25 cellular contexts compared by ENCODE assay signal in genomic region chr6:80489911-80490635, GRCh38.
DNase-seq lines count a peak whose midpoint lies in the region; ATAC-seq, FAIRE-seq and TF ChIP-seq lines count a peak whose summit lies in the region.
"Had no signal": no experiment of that assay in that cellular context is flagged by ENCODE, and none has a peak within 500 bp of the region (broad histone marks: within the 10 kb centered on the region; RNA-seq: fewer than 3 reads in every experiment).

No MANE protein-coding gene starts in this region.

- H3K27me3 Mint-ChIP-seq in activated CD4-positive, alpha-beta T cell treated with anti-CD3 and anti-CD28 coated beads for 36 hours = peaks cover 7% of the 10 kb centered on the region
- no peaks in the 10 kb centered on the region for H3K27me3 Mint-ChIP-seq in stimulated activated memory B cell treated with anti-CD40 and anti-IgM and Interleukin-4, amounts not matched to agents 10 μg/mL and 1 μg/mL and 100 μg/mL, for 72 hours

- WGBS in body of pancreas, 2 donors = 40 to 43% methylated on average over 3 of the region's 3 CpGs

- intact Hi-C loops in activated CD4-positive, alpha-beta T cell treated with anti-CD3 and anti-CD28 coated beads for 36 hours (cut with DNase I, micrococcal nuclease) = no loop called here
- intact Hi-C loops in body of pancreas (cut with DNase I) = no loop called here

- peak; percentile 6 for DNase-seq in GM12891 (ENCODE audit: insufficient read length, low spot score)
- DNase-seq in NAMALWA (ENCODE audit: low spot score) = peak; percentile 12
- peak; percentile 37 for DNase-seq in glomerular visceral epithelial cell (ENCODE audit: extremely low spot score)
- DNase-seq in activated CD4-positive, alpha-beta T cell treated with anti-CD3 and anti-CD28 coated beads for 36 hours = no peak
- DNase-seq in cerebellum (ENCODE audit: low spot score) = no peak
- DNase-seq in body of pancreas = no peak
- DNase-seq: activated CD4-positive, alpha-beta T cell treated with anti-CD3 and anti-CD28 coated beads, Interleukin-2, amount 50 U/mL, for 1 hour; activated CD8-positive, alpha-beta memory T cell treated with anti-CD3 and anti-CD28 coated beads, Interleukin-2, amount 50 U/mL, for 4 hours; activated gamma-delta T cell; adrenal gland; central memory CD4-positive, alpha-beta T cell; foreskin fibroblast; lower lobe of right lung; NCI-H2171 treated with DMSO at 0.1 percent for 48 hours; NCI-H69; occipital lobe had no signal

- CTCF ChIA-PET in activated CD4-positive, alpha-beta T cell treated with anti-CD3 and anti-CD28 coated beads for 36 hours (lab: Charles Lee) = interaction anchor here (0.6 kb wide), 1 partner anchor 34 kb away, joined by 3 read pairs; no protein-coding TSS in a partner anchor

- no peak overlapping the region for H3K4me3 Mint-ChIP-seq in activated CD4-positive, alpha-beta T cell treated with anti-CD3 and anti-CD28 coated beads for 36 hours
- H3K4me3 Mint-ChIP-seq in stimulated activated memory B cell treated with anti-CD40 and anti-IgM and Interleukin-4, amounts not matched to agents 10 μg/mL and 1 μg/mL and 100 μg/mL, for 72 hours = no peak overlapping the region
- H3K4me3 Mint-ChIP-seq: T-helper 1 cell treated with Interleukin-12 subunit alpha and Interleukin-12 subunit beta and Interleukin-4 antibody, amounts not matched to agents 30 μg/mL and 1 μg/mL, for 36 hours had no signal

- peak; percentile 62 for ATAC-seq in HG02798 (IDR thresholded peaks at IDR 0.05; ENCODE audit: poor library complexity, unreplicated experiment)
- no peak for ATAC-seq in activated CD4-positive, alpha-beta T cell treated with anti-CD3 and anti-CD28 coated beads for 36 hours
- ATAC-seq in body of pancreas = no peak
- no peak for ATAC-seq in stimulated activated memory B cell treated with anti-CD40 and anti-IgM and Interleukin-4, amounts not matched to agents 10 μg/mL and 1 μg/mL and 100 μg/mL, for 72 hours
- ATAC-seq: lower lobe of right lung had no signal

- no peak overlapping the region for H3K27ac Mint-ChIP-seq in activated CD4-positive, alpha-beta T cell treated with anti-CD3 and anti-CD28 coated beads for 36 hours
- H3K27ac Mint-ChIP-seq in stimulated activated memory B cell treated with anti-CD40 and anti-IgM and Interleukin-4, amounts not matched to agents 10 μg/mL and 1 μg/mL and 100 μg/mL, for 72 hours = no peak overlapping the region
- H3K27ac Mint-ChIP-seq: T-helper 1 cell treated with Interleukin-12 subunit alpha and Interleukin-12 subunit beta and Interleukin-4 antibody, amounts not matched to agents 30 μg/mL and 1 μg/mL, for 36 hours had no signal

- no peaks in the 10 kb centered on the region for H3K27me3 ChIP-seq in body of pancreas
- H3K27me3 ChIP-seq: adrenal gland; BLaER1 treated with 17β-estradiol and CSF1 and Interleukin-3, amounts not matched to agents 10 nM and 100 nM; hepatocyte had no signal

- no peak for FAIRE-seq in GM12891 (lab: Jason Lieb, UNC)
- FAIRE-seq: D721Med, H54, islet of Langerhans had no signal

- no peaks in the 10 kb centered on the region for H3K36me3 ChIP-seq in body of pancreas (replicated peaks in 1 of 2; ENCODE audit: insufficient read depth in 1 of 2, low read depth in 2 of 2)
- H3K36me3 ChIP-seq: adrenal gland; BLaER1 treated with 17β-estradiol and CSF1 and Interleukin-3, amounts not matched to agents 10 nM and 100 nM; lower lobe of right lung had no signal

- H3K4me1 ChIP-seq in body of pancreas = no peaks in the 10 kb centered on the region
- H3K4me1 ChIP-seq: adrenal gland; BLaER1 treated with 17β-estradiol and CSF1 and Interleukin-3, amounts not matched to agents 10 nM and 100 nM; lower lobe of right lung had no signal

- no peak for TF ChIP-seq CTCF in body of pancreas (IDR thresholded peaks at IDR 0.05)

- H3K9me3 ChIP-seq in body of pancreas = no peaks in the 10 kb centered on the region
- H3K9me3 ChIP-seq: adrenal gland; BLaER1 treated with 17β-estradiol and CSF1 and Interleukin-3, amounts not matched to agents 10 nM and 100 nM; lower lobe of right lung had no signal

- no peak for TF ChIP-seq POLR2A in GM12891 (IDR thresholded peaks at IDR 0.05; ENCODE audit: low read depth, low read length)
- no peak for TF ChIP-seq POLR2A in body of pancreas (IDR thresholded peaks at IDR 0.05)

- H3K9me3 Mint-ChIP-seq in activated CD4-positive, alpha-beta T cell treated with anti-CD3 and anti-CD28 coated beads for 36 hours (ENCODE audit: low read depth) = no peaks in the 10 kb centered on the region
- peaks cover 3% of the 10 kb centered on the region for H3K9me3 Mint-ChIP-seq in stimulated activated memory B cell treated with anti-CD40 and anti-IgM and Interleukin-4, amounts not matched to agents 10 μg/mL and 1 μg/mL and 100 μg/mL, for 72 hours

- no peak overlapping the region for H3K4me3 ChIP-seq in body of pancreas
- H3K4me3 ChIP-seq: adrenal gland; BLaER1 treated with 17β-estradiol and CSF1 and Interleukin-3, amounts not matched to agents 10 nM and 100 nM; hepatocyte; lower lobe of right lung had no signal

- H3K27ac ChIP-seq in body of pancreas = no peak overlapping the region
- H3K27ac ChIP-seq: adrenal gland; BLaER1 treated with 17β-estradiol and CSF1 and Interleukin-3, amounts not matched to agents 10 nM and 100 nM; hepatocyte; lower lobe of right lung; VCaP had no signal

- no peaks in the 10 kb centered on the region for H3K4me1 Mint-ChIP-seq in activated CD4-positive, alpha-beta T cell treated with anti-CD3 and anti-CD28 coated beads for 36 hours
- no peaks in the 10 kb centered on the region for H3K4me1 Mint-ChIP-seq in stimulated activated memory B cell treated with anti-CD40 and anti-IgM and Interleukin-4, amounts not matched to agents 10 μg/mL and 1 μg/mL and 100 μg/mL, for 72 hours

- POLR2A ChIA-PET in activated CD4-positive, alpha-beta T cell treated with anti-CD3 and anti-CD28 coated beads for 36 hours (lab: Charles Lee) = no interaction called here

- H3K36me3 Mint-ChIP-seq in activated CD4-positive, alpha-beta T cell treated with anti-CD3 and anti-CD28 coated beads for 36 hours (ENCODE audit: low read depth) = no peaks in the 10 kb centered on the region
- no peaks in the 10 kb centered on the region for H3K36me3 Mint-ChIP-seq in stimulated activated memory B cell treated with anti-CD40 and anti-IgM and Interleukin-4, amounts not matched to agents 10 μg/mL and 1 μg/mL and 100 μg/mL, for 72 hours

TF ChIP-seq in GM12891, 5 proteins besides CTCF, POLR2A, EP300 and RAD21:
- no peak for TF ChIP-seq POLR2AphosphoS5 (IDR thresholded peaks at IDR 0.05; ENCODE audit: low read depth, low read length)
- TF ChIP-seq PAX5 (IDR thresholded peaks at IDR 0.05; ENCODE audit: insufficient read depth, low read length, severe bottlenecking) = no peak

Comparison
In these comparisons a context has a peak if more than half of its experiments do, and no peak if none do; other contexts are left out.
1. DNase-seq: peak in GM12891 (single experiment), NAMALWA (single experiment) and glomerular visceral epithelial cell (single experiment); none in activated CD4-positive, alpha-beta T cell treated with anti-CD3 and anti-CD28 coated beads for 36 hours (single experiment), cerebellum (single experiment) and body of pancreas (0 of 4).